In the genomic region with DNA sequence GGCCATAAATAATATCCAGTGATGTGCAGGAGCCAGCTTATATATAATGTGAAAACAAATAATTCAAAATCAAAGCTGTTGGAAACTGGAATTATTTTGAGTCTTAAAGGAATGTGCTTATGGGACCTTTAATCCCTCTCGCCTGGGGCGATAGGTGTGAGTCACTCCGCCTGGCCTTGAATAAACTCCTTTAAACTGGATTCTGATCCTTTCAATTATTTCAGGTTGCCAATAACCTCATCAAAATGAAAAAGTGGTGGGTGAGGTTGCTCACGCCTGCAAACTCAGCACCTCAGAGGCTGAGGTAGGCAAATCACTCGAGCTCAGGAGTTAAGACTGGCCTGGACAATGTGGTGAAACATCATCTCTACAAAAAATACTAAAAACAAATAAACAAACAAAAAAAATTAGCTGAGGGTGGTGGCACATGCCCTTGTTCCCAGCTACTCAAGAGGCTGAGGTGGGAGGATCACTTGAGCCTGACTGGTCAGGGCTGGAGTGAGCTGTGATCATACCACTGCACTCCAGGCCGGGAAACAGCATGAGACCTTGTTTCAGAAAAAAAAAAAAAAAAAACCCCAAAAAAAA, we compare ENCODE assay signal across 21 cellular contexts. TPM values are rescaled to one million over a fixed set of nuclear protein-coding genes. Genes with fewer than 3 reads are reported as not detected.
DNase-seq lines count a peak whose midpoint lies in the region; ATAC-seq, FAIRE-seq and TF ChIP-seq lines count a peak whose summit lies in the region.
"Had no signal": no experiment of that assay in that cellular context is flagged by ENCODE, and none has a peak within 500 bp of the region (broad histone marks: within the 10 kb centered on the region; RNA-seq: fewer than 3 reads in every experiment).

No MANE protein-coding gene starts in this region.

- no peak for FAIRE-seq in astrocyte (lab: Jason Lieb, UNC)

- POLR2A ChIA-PET in activated CD4-positive, alpha-beta T cell treated with anti-CD3 and anti-CD28 coated beads, Interleukin-2, amount 10 ng/mL, durations not matched to agents 7 days and 5 days (lab: Charles Lee): no interaction called here

- H3K36me3 ChIP-seq in KMS-11 (ENCODE audit: insufficient read depth): no peaks in the 10 kb centered on the region
- H3K36me3 ChIP-seq in astrocyte (ENCODE audit: insufficient read depth, low read length): no peaks in the 10 kb centered on the region
- no peaks in the 10 kb centered on the region for H3K36me3 ChIP-seq in neutrophil
- H3K36me3 ChIP-seq: vagina had no signal

- peaks cover 6% of the 10 kb centered on the region for H3K27me3 Mint-ChIP-seq in astrocyte (ENCODE audit: low read depth, unreplicated experiment)
- peaks cover 34% of the 10 kb centered on the region for H3K27me3 Mint-ChIP-seq in activated CD4-positive, alpha-beta T cell treated with anti-CD3 and anti-CD28 coated beads, Interleukin-2, amount 10 ng/mL, durations not matched to agents 7 days and 5 days
- H3K27me3 Mint-ChIP-seq in glutamatergic neuron (ENCODE audit: unreplicated experiment): no peaks in the 10 kb centered on the region

- H3K36me3 Mint-ChIP-seq in astrocyte (ENCODE audit: low read depth, unreplicated experiment): no peaks in the 10 kb centered on the region
- peaks cover 3% of the 10 kb centered on the region for H3K36me3 Mint-ChIP-seq in activated CD4-positive, alpha-beta T cell treated with anti-CD3 and anti-CD28 coated beads, Interleukin-2, amount 10 ng/mL, durations not matched to agents 7 days and 5 days (ENCODE audit: low read depth)
- no peaks in the 10 kb centered on the region for H3K36me3 Mint-ChIP-seq in glutamatergic neuron (ENCODE audit: unreplicated experiment)
- H3K36me3 Mint-ChIP-seq in stimulated activated effector memory CD8-positive, alpha-beta T cell treated with anti-CD3 and anti-CD28 coated beads, Interleukin-12 subunit alpha, Interleukin-12 subunit beta, amount 100 ng/mL, for 72 hours: no peaks in the 10 kb centered on the region

- H3K4me3 Mint-ChIP-seq in astrocyte (ENCODE audit: unreplicated experiment) (no peak overlapping the region), glutamatergic neuron (ENCODE audit: unreplicated experiment) (no peak overlapping the region)
- H3K4me3 Mint-ChIP-seq in activated CD4-positive, alpha-beta T cell treated with anti-CD3 and anti-CD28 coated beads, Interleukin-2, amount 10 ng/mL, durations not matched to agents 7 days and 5 days: no peak overlapping the region
- no peak overlapping the region for H3K4me3 Mint-ChIP-seq in stimulated activated effector memory CD8-positive, alpha-beta T cell treated with anti-CD3 and anti-CD28 coated beads, Interleukin-12 subunit alpha, Interleukin-12 subunit beta, amount 100 ng/mL, for 72 hours

- DNase-seq in GM12865 (ENCODE audit: low read depth): peak; percentile 66
- peak; percentile 52 for DNase-seq in astrocyte (ENCODE audit: low read depth)
- no peak for DNase-seq in activated CD4-positive, alpha-beta T cell treated with anti-CD3 and anti-CD28 coated beads, Interleukin-2, amount 10 ng/mL, durations not matched to agents 7 days and 5 days
- DNase-seq in glutamatergic neuron: no peak
- no peak for DNase-seq in stimulated activated effector memory CD8-positive, alpha-beta T cell treated with anti-CD3 and anti-CD28 coated beads, Interleukin-12 subunit alpha, Interleukin-12 subunit beta, amount 100 ng/mL, for 72 hours (ENCODE audit: low spot score in 2 of 2)
- DNase-seq: activated CD4-positive, alpha-beta T cell treated with anti-CD3 and anti-CD28 coated beads, Interleukin-2, amount 50 U/mL, for 4 hours; AML-193; anterior cingulate cortex; effector CD8-positive, alpha-beta T cell; left cardiac atrium; NCI-H226; stimulated activated CD4-positive, alpha-beta T cell treated with anti-CD3 and anti-CD28 coated beads, Interleukin-2, amount 100 ng/mL, for 48 hours had no signal

- CTCF ChIA-PET in activated CD4-positive, alpha-beta T cell treated with anti-CD3 and anti-CD28 coated beads, Interleukin-2, amount 10 ng/mL, durations not matched to agents 7 days and 5 days (lab: Charles Lee): interaction anchor here (0.5 to 1.1 kb wide), 4 partner anchors 65 to 546 kb away, joined by 3 to 8 read pairs (median 4); no protein-coding TSS in a partner anchor

- no peak overlapping the region for H3K27ac ChIP-seq in KMS-11
- no peak overlapping the region for H3K27ac ChIP-seq in astrocyte (ENCODE audit: low read depth, low read length)
- peak overlapping the region; percentile 17 for H3K27ac ChIP-seq in neutrophil
- H3K27ac ChIP-seq: vagina had no signal

- H3K4me1 Mint-ChIP-seq in astrocyte (ENCODE audit: low read depth, unreplicated experiment) (peaks cover 18% of the 10 kb centered on the region), glutamatergic neuron (ENCODE audit: low read depth, unreplicated experiment) (no peaks in the 10 kb centered on the region)
- H3K4me1 Mint-ChIP-seq in activated CD4-positive, alpha-beta T cell treated with anti-CD3 and anti-CD28 coated beads, Interleukin-2, amount 10 ng/mL, durations not matched to agents 7 days and 5 days: peaks cover 63% of the 10 kb centered on the region
- peaks cover 12% of the 10 kb centered on the region for H3K4me1 Mint-ChIP-seq in stimulated activated effector memory CD8-positive, alpha-beta T cell treated with anti-CD3 and anti-CD28 coated beads, Interleukin-12 subunit alpha, Interleukin-12 subunit beta, amount 100 ng/mL, for 72 hours

- H4K20me1 ChIP-seq in KMS-11 (ENCODE audit: insufficient read depth): no peaks in the 10 kb centered on the region
- H4K20me1 ChIP-seq in astrocyte (ENCODE audit: insufficient read depth, low read length): no peaks in the 10 kb centered on the region

- no peak for TF ChIP-seq CTCF in GM12865 (IDR thresholded peaks at IDR 0.05; ENCODE audit: insufficient read depth, low read depth, low read length, missing control alignments)
- TF ChIP-seq CTCF in KMS-11 (conservative IDR thresholded peaks at IDR 0.05; ENCODE audit: low read depth, low read length): no peak
- no peak for TF ChIP-seq CTCF in astrocyte (IDR thresholded peaks at IDR 0.05; ENCODE audit: insufficient read depth, low read depth, low read length)
- no peak for TF ChIP-seq CTCF in neutrophil (IDR thresholded peaks at IDR 0.05)
- no peak for TF ChIP-seq CTCF in glutamatergic neuron (IDR thresholded peaks at IDR 0.05; ENCODE audit: partially characterized antibody, unreplicated experiment)

- no peak for ATAC-seq in HG02763 (IDR thresholded peaks at IDR 0.05; ENCODE audit: unreplicated experiment)
- ATAC-seq in stimulated activated effector memory CD8-positive, alpha-beta T cell treated with anti-CD3 and anti-CD28 coated beads, Interleukin-12 subunit alpha, Interleukin-12 subunit beta, amount 100 ng/mL, for 72 hours: no peak
- ATAC-seq: left cardiac atrium had no signal

- H3K27me3 ChIP-seq in KMS-11 (ENCODE audit: insufficient read depth, low read depth) (peaks cover 80% of the 10 kb centered on the region), astrocyte (ENCODE audit: insufficient read depth, low read length) (peaks cover 10% of the 10 kb centered on the region), neutrophil (no peaks in the 10 kb centered on the region)
- H3K27me3 ChIP-seq: vagina had no signal

- no peak overlapping the region for H3K4me3 ChIP-seq in GM12865 (ENCODE audit: low read depth, low read length)
- peak overlapping the region; percentile 16 for H3K4me3 ChIP-seq in KMS-11 (IDR thresholded peaks at IDR 0.05; ENCODE audit: insufficient read depth, low read depth, low read length)
- H3K4me3 ChIP-seq in astrocyte (ENCODE audit: insufficient read depth, low read depth, low read length): no peak overlapping the region
- H3K4me3 ChIP-seq in neutrophil (ENCODE audit: low read depth in 1 of 2, low read length in 1 of 2): no peak overlapping the region
- H3K4me3 ChIP-seq: vagina had no signal

- H3K79me2 ChIP-seq in KMS-11 (ENCODE audit: insufficient read depth, low read depth) (no peaks in the 10 kb centered on the region), astrocyte (ENCODE audit: insufficient read depth, low read length) (no peaks in the 10 kb centered on the region)

- H3K4me2 ChIP-seq in KMS-11: peak overlapping the region; percentile 30
- H3K4me2 ChIP-seq in astrocyte (ENCODE audit: low read length): peak overlapping the region; percentile 3

- H3K9ac ChIP-seq in KMS-11 (no peak overlapping the region), astrocyte (ENCODE audit: low read length) (no peak overlapping the region)

- H3K4me1 ChIP-seq in KMS-11 (ENCODE audit: low read depth, poor library complexity, severe bottlenecking) (peaks cover 44% of the 10 kb centered on the region), astrocyte (ENCODE audit: insufficient read depth, low read length) (peaks cover 37% of the 10 kb centered on the region), neutrophil (ENCODE audit: control insufficient read depth in 1 of 2, insufficient read depth in 1 of 2, low read depth in 1 of 2, low read length in 1 of 2) (peaks cover 76 to 77% of the 10 kb centered on the region in 2 experiments)

- H3K27ac Mint-ChIP-seq in astrocyte (ENCODE audit: unreplicated experiment) (no peak overlapping the region), glutamatergic neuron (ENCODE audit: unreplicated experiment) (no peak overlapping the region)
- H3K27ac Mint-ChIP-seq in activated CD4-positive, alpha-beta T cell treated with anti-CD3 and anti-CD28 coated beads, Interleukin-2, amount 10 ng/mL, durations not matched to agents 7 days and 5 days: no peak overlapping the region
- no peak overlapping the region for H3K27ac Mint-ChIP-seq in stimulated activated effector memory CD8-positive, alpha-beta T cell treated with anti-CD3 and anti-CD28 coated beads, Interleukin-12 subunit alpha, Interleukin-12 subunit beta, amount 100 ng/mL, for 72 hours
- H3K27ac Mint-ChIP-seq: activated T-helper 2 cell treated with anti-CD3 and anti-CD28 coated beads, Interferon-gamma antibody, Interleukin-2, Interleukin-4, amounts not matched to agents 10 μg/mL and 5 μg/mL and 100 μg/mL, durations not matched to agents 14 hours and 24 hours and 36 hours had no signal

- H3K9me3 Mint-ChIP-seq in astrocyte (ENCODE audit: unreplicated experiment) (no peaks in the 10 kb centered on the region), glutamatergic neuron (ENCODE audit: unreplicated experiment) (no peaks in the 10 kb centered on the region)
- no peaks in the 10 kb centered on the region for H3K9me3 Mint-ChIP-seq in activated CD4-positive, alpha-beta T cell treated with anti-CD3 and anti-CD28 coated beads, Interleukin-2, amount 10 ng/mL, durations not matched to agents 7 days and 5 days
- no peaks in the 10 kb centered on the region for H3K9me3 Mint-ChIP-seq in stimulated activated effector memory CD8-positive, alpha-beta T cell treated with anti-CD3 and anti-CD28 coated beads, Interleukin-12 subunit alpha, Interleukin-12 subunit beta, amount 100 ng/mL, for 72 hours
- H3K9me3 Mint-ChIP-seq: activated T-helper 2 cell treated with anti-CD3 and anti-CD28 coated beads, Interferon-gamma antibody, Interleukin-2, Interleukin-4, amounts not matched to agents 10 μg/mL and 5 μg/mL and 100 μg/mL, durations not matched to agents 14 hours and 24 hours and 36 hours had no signal

- no peaks in the 10 kb centered on the region for H3K9me3 ChIP-seq in astrocyte (ENCODE audit: insufficient read depth, low read depth, low read length)
- no peaks in the 10 kb centered on the region for H3K9me3 ChIP-seq in neutrophil
- H3K9me3 ChIP-seq: vagina had no signal

- no peak overlapping the region for H2AFZ ChIP-seq in KMS-11 (ENCODE audit: low read depth)
- no peak overlapping the region for H2AFZ ChIP-seq in astrocyte (ENCODE audit: low read depth, low read length)

RNA-seq across cellular contexts. Expression of gene SLC2A5, which starts 11.4 kb away (rescaled TPM):
- total RNA-seq in astrocyte (0.79 and 2.6 TPM in 2 replicates), glutamatergic neuron (ENCODE audit: unreplicated experiment) (0.64 TPM)
- not detected for total RNA-seq in activated CD4-positive, alpha-beta T cell treated with anti-CD3 and anti-CD28 coated beads, Interleukin-2, amount 10 ng/mL, durations not matched to agents 7 days and 5 days
- total RNA-seq: activated T-helper 2 cell treated with anti-CD3 and anti-CD28 coated beads, Interferon-gamma antibody, Interleukin-2, Interleukin-4, amounts not matched to agents 10 μg/mL and 5 μg/mL and 100 μg/mL, durations not matched to agents 14 hours and 24 hours and 36 hours; pulmonary artery endothelial cell had no signal

RNA-seq across cellular contexts. Expression of gene GPR157, which starts 48.1 kb away (rescaled TPM):
- total RNA-seq in astrocyte: 5.4 and 8.2 TPM in 2 replicates
- 1 to 10 TPM; 3.4 to 5.7 TPM for total RNA-seq in activated CD4-positive, alpha-beta T cell treated with anti-CD3 and anti-CD28 coated beads, Interleukin-2, amount 10 ng/mL, durations not matched to agents 7 days and 5 days
- total RNA-seq in glutamatergic neuron (ENCODE audit: unreplicated experiment): 0.76 TPM

RNA-seq across cellular contexts. Expression of gene SLC2A7, which starts 54.6 kb away (rescaled TPM):
- not detected in 2 replicates for total RNA-seq in astrocyte
- total RNA-seq in activated CD4-positive, alpha-beta T cell treated with anti-CD3 and anti-CD28 coated beads, Interleukin-2, amount 10 ng/mL, durations not matched to agents 7 days and 5 days: not detected
- not detected for total RNA-seq in glutamatergic neuron (ENCODE audit: unreplicated experiment)
- total RNA-seq: activated T-helper 2 cell treated with anti-CD3 and anti-CD28 coated beads, Interferon-gamma antibody, Interleukin-2, Interleukin-4, amounts not matched to agents 10 μg/mL and 5 μg/mL and 100 μg/mL, durations not matched to agents 14 hours and 24 hours and 36 hours; G401; glomerular endothelial cell; left cardiac atrium; pulmonary artery endothelial cell; T-helper 2 cell treated with Interferon-gamma antibody and Interleukin-4, amounts not matched to agents 100 ng/mL and 5 ng/mL, for 36 hours; vagina had no signal

Comparison
In these comparisons a context has a peak if more than half of its experiments do, and no peak if none do; other contexts are left out.
1. DNase-seq: peak in GM12865 (single experiment) and astrocyte (single experiment); none in activated CD4-positive, alpha-beta T cell treated with anti-CD3 and anti-CD28 coated beads, Interleukin-2, amount 10 ng/mL, durations not matched to agents 7 days and 5 days (single experiment), glutamatergic neuron (single experiment) and stimulated activated effector memory CD8-positive, alpha-beta T cell treated with anti-CD3 and anti-CD28 coated beads, Interleukin-12 subunit alpha, Interleukin-12 subunit beta, amount 100 ng/mL, for 72 hours (0 of 2).